ENCODE assay signal across 1 cellular context in the genomic region with DNA sequence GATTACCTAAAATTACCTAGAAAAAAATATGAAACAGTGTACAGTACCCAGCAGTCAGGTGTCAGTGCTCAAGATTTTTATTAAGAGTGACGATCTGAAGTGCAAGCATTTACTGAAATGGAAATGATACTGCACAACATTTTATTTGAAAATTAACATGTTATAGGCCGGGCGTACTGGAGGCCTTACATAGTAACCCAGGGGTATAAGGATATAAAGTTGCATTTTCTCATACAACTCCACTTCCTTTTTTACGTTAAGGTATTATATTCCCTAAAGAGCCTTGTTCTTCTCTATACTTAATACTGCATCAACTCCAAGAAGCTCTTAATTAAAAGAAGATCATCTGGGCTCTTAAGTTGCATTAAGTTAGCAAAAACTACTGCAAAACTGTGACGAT.
TF ChIP-seq lines count a peak whose summit lies in the region.

No MANE protein-coding gene starts in this region.

TF ChIP-seq in A549, 52 proteins besides CTCF, POLR2A, EP300 and RAD21 (continued from another document):
- TF ChIP-seq CHD2 (IDR thresholded peaks at IDR 0.05; ENCODE audit: low read length, partially characterized antibody) (no peak), TP53 (CRISPR knock-in tag; IDR thresholded peaks at IDR 0.05) (no peak), HOXB5 (CRISPR knock-in tag; IDR thresholded peaks at IDR 0.05) (no peak), KDM1A (IDR thresholded peaks at IDR 0.05; ENCODE audit: low read depth) (no peak), NR3C1 (IDR thresholded peaks at IDR 0.05) (no peak), JUNB (IDR thresholded peaks at IDR 0.05) (no peak), HOXA7 (CRISPR knock-in tag; IDR thresholded peaks at IDR 0.05) (no peak), CEBPB (IDR thresholded peaks at IDR 0.05) (no peak), ESRRA (IDR thresholded peaks at IDR 0.05; ENCODE audit: borderline replicate concordance, low read length) (no peak), FOSB (CRISPR knock-in tag; IDR thresholded peaks at IDR 0.05) (no peak), POLR2AphosphoS2 (conservative IDR thresholded peaks at IDR 0.05; ENCODE audit: low read length) (no peak), MAFK (IDR thresholded peaks at IDR 0.05; ENCODE audit: partially characterized antibody) (no peak), BHLHE40 (IDR thresholded peaks at IDR 0.05; ENCODE audit: low read depth, low read length) (no peak), RFX5 (IDR thresholded peaks at IDR 0.05) (no peak)
- TF ChIP-seq, protein P1, sequence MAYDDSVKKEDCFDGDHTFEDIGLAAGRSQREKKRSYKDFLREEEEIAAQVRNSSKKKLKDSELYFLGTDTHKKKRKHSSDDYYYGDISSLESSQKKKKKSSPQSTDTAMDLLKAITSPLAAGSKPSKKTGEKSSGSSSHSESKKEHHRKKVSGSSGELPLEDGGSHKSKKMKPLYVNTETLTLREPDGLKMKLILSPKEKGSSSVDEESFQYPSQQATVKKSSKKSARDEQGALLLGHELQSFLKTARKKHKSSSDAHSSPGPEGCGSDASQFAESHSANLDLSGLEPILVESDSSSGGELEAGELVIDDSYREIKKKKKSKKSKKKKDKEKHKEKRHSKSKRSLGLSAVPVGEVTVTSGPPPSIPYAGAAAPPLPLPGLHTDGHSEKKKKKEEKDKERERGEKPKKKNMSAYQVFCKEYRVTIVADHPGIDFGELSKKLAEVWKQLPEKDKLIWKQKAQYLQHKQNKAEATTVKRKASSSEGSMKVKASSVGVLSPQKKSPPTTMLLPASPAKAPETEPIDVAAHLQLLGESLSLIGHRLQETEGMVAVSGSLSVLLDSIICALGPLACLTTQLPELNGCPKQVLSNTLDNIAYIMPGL (CRISPR knock-in tag; IDR thresholded peaks at IDR 0.05; ENCODE audit: borderline replicate concordance) = no peak
- TF ChIP-seq, protein P2, sequence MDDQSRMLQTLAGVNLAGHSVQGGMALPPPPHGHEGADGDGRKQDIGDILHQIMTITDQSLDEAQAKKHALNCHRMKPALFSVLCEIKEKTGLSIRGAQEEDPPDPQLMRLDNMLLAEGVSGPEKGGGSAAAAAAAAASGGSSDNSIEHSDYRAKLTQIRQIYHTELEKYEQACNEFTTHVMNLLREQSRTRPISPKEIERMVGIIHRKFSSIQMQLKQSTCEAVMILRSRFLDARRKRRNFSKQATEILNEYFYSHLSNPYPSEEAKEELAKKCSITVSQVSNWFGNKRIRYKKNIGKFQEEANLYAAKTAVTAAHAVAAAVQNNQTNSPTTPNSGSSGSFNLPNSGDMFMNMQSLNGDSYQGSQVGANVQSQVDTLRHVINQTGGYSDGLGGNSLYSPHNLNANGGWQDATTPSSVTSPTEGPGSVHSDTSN (IDR thresholded peaks at IDR 0.05) = no peak
